ENCODE assay signal across 21 cellular contexts in the genomic region with DNA sequence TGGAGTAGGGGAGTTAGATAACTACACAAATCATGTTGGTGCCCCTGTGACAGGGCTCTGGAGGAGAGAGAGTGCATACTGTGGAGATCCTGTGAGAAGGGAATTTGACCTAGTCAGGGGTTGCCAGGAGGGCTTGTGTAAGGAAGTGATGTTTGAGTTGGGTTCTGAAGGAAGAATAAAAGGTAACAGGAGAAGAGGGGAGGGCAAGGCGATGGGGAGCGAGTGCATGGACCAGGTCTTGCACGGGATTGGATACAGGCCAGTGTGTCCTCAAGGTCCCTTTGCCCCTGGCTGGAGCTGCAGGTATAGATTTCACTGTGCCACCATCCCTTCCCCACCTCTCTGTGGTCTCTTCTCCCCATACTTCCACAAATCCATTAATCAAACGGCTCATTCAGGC.
DNase-seq lines count a peak whose midpoint lies in the region; ATAC-seq and TF ChIP-seq lines count a peak whose summit lies in the region.
"Had no signal": no experiment of that assay in that cellular context is flagged by ENCODE, and none has a peak within 500 bp of the region (broad histone marks: within the 10 kb centered on the region; RNA-seq: fewer than 3 reads in every experiment).

No MANE protein-coding gene starts in this region.

- H3K27me3 ChIP-seq in Panc1 (ENCODE audit: control insufficient read depth, insufficient read depth, low read length): no peaks in the 10 kb centered on the region
- H3K27me3 ChIP-seq: upper lobe of left lung had no signal

- no peaks in the 10 kb centered on the region for H3K9me3 ChIP-seq in Panc1 (ENCODE audit: control insufficient read depth, insufficient read depth, low read depth, low read length)
- H3K9me3 ChIP-seq: upper lobe of left lung had no signal

- H3K4me1 ChIP-seq in Panc1 (ENCODE audit: control insufficient read depth, insufficient read depth, low read length): no peaks in the 10 kb centered on the region
- H3K4me1 ChIP-seq: upper lobe of left lung had no signal

- H3K27ac Mint-ChIP-seq in activated CD4-positive, alpha-beta T cell treated with anti-CD3 and anti-CD28 coated beads, Interleukin-2, amount 10 ng/mL, durations not matched to agents 24 days and 14 days: peak overlapping the region; percentile 12
- peak overlapping the region; percentile 39 for H3K27ac Mint-ChIP-seq in glutamatergic neuron (ENCODE audit: unreplicated experiment)

- no peak for TF ChIP-seq POLR2A in GM18505 (IDR thresholded peaks at IDR 0.05; ENCODE audit: borderline replicate concordance, extremely low read depth, insufficient read depth, insufficient read length)

- ATAC-seq in Panc1: peak; percentile 28; the same call in 1 of the 2 replicates
- ATAC-seq in sciatic nerve: peak; percentile 20
- no peak for ATAC-seq in HG03039 (IDR thresholded peaks at IDR 0.05; ENCODE audit: unreplicated experiment)
- ATAC-seq in GM18505 (IDR thresholded peaks at IDR 0.05; ENCODE audit: unreplicated experiment): no peak

- H3K4me1 Mint-ChIP-seq in activated CD4-positive, alpha-beta T cell treated with anti-CD3 and anti-CD28 coated beads, Interleukin-2, amount 10 ng/mL, durations not matched to agents 24 days and 14 days: peaks cover 3% of the 10 kb centered on the region
- no peaks in the 10 kb centered on the region for H3K4me1 Mint-ChIP-seq in glutamatergic neuron (ENCODE audit: low read depth, unreplicated experiment)

- H3K36me3 Mint-ChIP-seq in activated CD4-positive, alpha-beta T cell treated with anti-CD3 and anti-CD28 coated beads, Interleukin-2, amount 10 ng/mL, durations not matched to agents 24 days and 14 days (ENCODE audit: low read depth): peaks cover 70% of the 10 kb centered on the region
- H3K36me3 Mint-ChIP-seq in glutamatergic neuron (ENCODE audit: unreplicated experiment): peaks cover 11% of the 10 kb centered on the region

- DNase-seq in activated CD4-positive, alpha-beta T cell treated with anti-CD3 and anti-CD28 coated beads, Interleukin-2, amount 10 ng/mL, durations not matched to agents 24 days and 14 days: no peak
- no peak for DNase-seq in activated CD4-positive, alpha-beta T cell treated with anti-CD3 and anti-CD28 coated beads for 48 hours
- no peak for DNase-seq in Panc1 (ENCODE audit: low read depth, low spot score)
- DNase-seq in glutamatergic neuron: no peak
- DNase-seq in sciatic nerve (ENCODE audit: low spot score): no peak
- no peak for DNase-seq in mucosa of gallbladder (ENCODE audit: low spot score)
- DNase-seq: 8988T; activated CD4-positive, alpha-beta T cell treated with anti-CD3 and anti-CD28 coated beads, Interleukin-2, amount 50 U/mL, for 4 hours; activated T-cell treated with anti-CD3 and anti-CD28 coated beads, Interleukin-2, amount 50 U/mL, for 48 hours; dermis blood vessel endothelial cell; GOT3; KG1; NCI-H187; NCI-H748 treated with DMSO at 0.1 percent for 48 hours; OCI-M1; SIG-M5; stimulated activated CD4-positive, alpha-beta T cell treated with anti-CD3 and anti-CD28 coated beads, Interleukin-2, amount 100 ng/mL, for 24 hours; upper lobe of left lung had no signal

- peaks cover 69% of the 10 kb centered on the region for H3K36me3 ChIP-seq in Panc1 (ENCODE audit: control insufficient read depth, insufficient read depth, low read length)

- no peaks in the 10 kb centered on the region for H3K9me3 Mint-ChIP-seq in activated CD4-positive, alpha-beta T cell treated with anti-CD3 and anti-CD28 coated beads, Interleukin-2, amount 10 ng/mL, durations not matched to agents 24 days and 14 days
- H3K9me3 Mint-ChIP-seq in glutamatergic neuron (ENCODE audit: unreplicated experiment): peaks cover 7% of the 10 kb centered on the region

- H3K27me3 Mint-ChIP-seq in activated CD4-positive, alpha-beta T cell treated with anti-CD3 and anti-CD28 coated beads, Interleukin-2, amount 10 ng/mL, durations not matched to agents 24 days and 14 days: no peaks in the 10 kb centered on the region
- peaks cover 4% of the 10 kb centered on the region for H3K27me3 Mint-ChIP-seq in glutamatergic neuron (ENCODE audit: unreplicated experiment)

- CTCF ChIA-PET in Panc1 (lab: Charles Lee): no interaction called here

- no peak overlapping the region for H3K27ac ChIP-seq in Panc1 (ENCODE audit: low read length)
- H3K27ac ChIP-seq: upper lobe of left lung had no signal

- intact Hi-C loops in activated CD4-positive, alpha-beta T cell treated with anti-CD3 and anti-CD28 coated beads, Interleukin-2, amount 10 ng/mL, durations not matched to agents 24 days and 14 days (cut with micrococcal nuclease): no loop called here
- intact Hi-C loops in Panc1 (cut with micrococcal nuclease; ENCODE audit: unreplicated experiment) (no loop called here), sciatic nerve (cut with DNase I) (no loop called here)

- BruUV-seq in Panc1 (replicated peaks; lab: Mats Ljungman, UMichigan): no TSS peak

- TF ChIP-seq CTCF in Panc1 (IDR thresholded peaks at IDR 0.05) (no peak), glutamatergic neuron (IDR thresholded peaks at IDR 0.05; ENCODE audit: partially characterized antibody, unreplicated experiment) (no peak)

- no peak overlapping the region for H3K4me3 ChIP-seq in Panc1 (ENCODE audit: low read depth in 2 of 2, low read length in 2 of 2)
- H3K4me3 ChIP-seq: lung, upper lobe of left lung had no signal

- H3K4me3 Mint-ChIP-seq in activated CD4-positive, alpha-beta T cell treated with anti-CD3 and anti-CD28 coated beads, Interleukin-2, amount 10 ng/mL, durations not matched to agents 24 days and 14 days: no peak overlapping the region
- peak overlapping the region; percentile 5 for H3K4me3 Mint-ChIP-seq in glutamatergic neuron (ENCODE audit: unreplicated experiment)

- in situ Hi-C loops in Panc1 (cut with HindIII; ENCODE audit: low pct_unique_long_range_greater_than_20kb, low sequenced_read_pairs): no loop called here

- POLR2A ChIA-PET in Panc1 (lab: Charles Lee): no interaction called here

Comparison
In these comparisons a context has a peak if more than half of its experiments do, and no peak if none do; other contexts are left out.
1. ATAC-seq: peak in Panc1 (single experiment) and sciatic nerve (single experiment); none in HG03039 (single experiment) and GM18505 (single experiment).